In the genomic region with DNA sequence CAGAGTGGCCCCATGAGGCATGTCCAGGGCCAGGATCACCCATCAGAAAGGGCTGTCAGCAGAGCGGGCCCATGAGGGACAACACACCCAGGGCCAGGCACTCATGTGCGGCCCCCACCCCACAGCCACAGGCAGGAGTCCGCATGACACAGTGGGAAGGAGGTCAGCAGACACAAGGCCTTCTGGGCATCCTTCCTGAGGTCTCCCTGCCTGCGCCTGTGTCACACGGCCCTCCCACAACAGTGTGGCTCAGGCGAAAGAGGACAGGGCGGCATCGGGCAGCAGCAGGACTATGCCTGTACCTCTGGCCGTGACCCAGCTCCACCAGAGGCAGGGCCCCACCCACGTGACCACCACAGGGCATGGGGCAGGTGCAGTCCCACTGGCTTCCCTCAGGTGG, we compare ENCODE assay signal across 20 cellular contexts.
"Had no signal": no experiment of that assay in that cellular context is flagged by ENCODE, and none has a peak within 500 bp of the region (broad histone marks: within the 10 kb centered on the region; RNA-seq: fewer than 3 reads in every experiment).

No MANE protein-coding gene starts in this region.

- H3K4me2 ChIP-seq: KMS-11, SK-N-SH had no signal

- H3K4me1 ChIP-seq: Peyer's patch had no signal

- H3K27ac ChIP-seq: HL-60, KMS-11, Peyer's patch had no signal

- H3K9me3 ChIP-seq: Peyer's patch, SK-N-SH had no signal

- H3K27me3 ChIP-seq: Peyer's patch had no signal

- ATAC-seq: PC-3 had no signal

- H3K4me3 ChIP-seq: Peyer's patch had no signal

- DNase-seq: Kasumi-1, MM.1S, NCI-H1092 treated with DMSO at 0.1 percent for 48 hours, NCI-H1436, NCI-H187, NCI-H2029, NCI-H2081 treated with DMSO at 0.1 percent for 48 hours, NCI-H2171, NCI-H226, NCI-H446, NCI-H510A, NCI-H524 treated with DMSO at 0.1 percent for 48 hours, NCI-H69, NCI-H774, PC-3, Peyer's patch, SK-N-SH had no signal

- FAIRE-seq: HTR-8/SVneo had no signal

- H3K9ac ChIP-seq: KMS-11, SK-N-SH had no signal
